1 cellular context compared by ENCODE assay signal in genomic region chr1:160342953-160343869, GRCh38.
TF ChIP-seq lines count a peak whose summit lies in the region.

Gene COPA (minus strand): TSS chr1:160343250. CDS start chr1:160343170, 80 bp downstream.
Gene NCSTN (plus strand): TSS chr1:160343383. CDS start chr1:160343397, 14 bp downstream.

TF ChIP-seq in K562, 482 proteins besides CTCF, POLR2A, EP300 and RAD21 (continued from another document and continues in another):
- TF ChIP-seq, protein P1, sequence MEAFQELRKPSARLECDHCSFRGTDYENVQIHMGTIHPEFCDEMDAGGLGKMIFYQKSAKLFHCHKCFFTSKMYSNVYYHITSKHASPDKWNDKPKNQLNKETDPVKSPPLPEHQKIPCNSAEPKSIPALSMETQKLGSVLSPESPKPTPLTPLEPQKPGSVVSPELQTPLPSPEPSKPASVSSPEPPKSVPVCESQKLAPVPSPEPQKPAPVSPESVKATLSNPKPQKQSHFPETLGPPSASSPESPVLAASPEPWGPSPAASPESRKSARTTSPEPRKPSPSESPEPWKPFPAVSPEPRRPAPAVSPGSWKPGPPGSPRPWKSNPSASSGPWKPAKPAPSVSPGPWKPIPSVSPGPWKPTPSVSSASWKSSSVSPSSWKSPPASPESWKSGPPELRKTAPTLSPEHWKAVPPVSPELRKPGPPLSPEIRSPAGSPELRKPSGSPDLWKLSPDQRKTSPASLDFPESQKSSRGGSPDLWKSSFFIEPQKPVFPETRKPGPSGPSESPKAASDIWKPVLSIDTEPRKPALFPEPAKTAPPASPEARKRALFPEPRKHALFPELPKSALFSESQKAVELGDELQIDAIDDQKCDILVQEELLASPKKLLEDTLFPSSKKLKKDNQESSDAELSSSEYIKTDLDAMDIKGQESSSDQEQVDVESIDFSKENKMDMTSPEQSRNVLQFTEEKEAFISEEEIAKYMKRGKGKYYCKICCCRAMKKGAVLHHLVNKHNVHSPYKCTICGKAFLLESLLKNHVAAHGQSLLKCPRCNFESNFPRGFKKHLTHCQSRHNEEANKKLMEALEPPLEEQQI (IDR thresholded peaks at IDR 0.05): peak; percentile 72; the same call in 1 of the 2 replicates
- TF ChIP-seq MYBL2 (IDR thresholded peaks at IDR 0.05; ENCODE audit: low read depth) (no peak), MYBL2 (CRISPR knock-in tag; IDR thresholded peaks at IDR 0.05; ENCODE audit: borderline replicate concordance) (no peak), BRCA1 (IDR thresholded peaks at IDR 0.05) (no peak), BRCA1 (CRISPR knock-in tag; IDR thresholded peaks at IDR 0.05) (no peak), CREB3L1 (IDR thresholded peaks at IDR 0.05; ENCODE audit: borderline replicate concordance, low read depth) (peak; percentile 99), ZNF717 (CRISPR knock-in tag; IDR thresholded peaks at IDR 0.05) (no peak), NFRKB (IDR thresholded peaks at IDR 0.05; ENCODE audit: low read depth) (peak; percentile 96), RFX1 (IDR thresholded peaks at IDR 0.05) (no peak; the same call in 1 of the 2 replicates), RBM39 (optimal IDR thresholded peaks at IDR 0.05; ENCODE audit: low read depth, low read length) (peak; percentile 14), KLF6 (CRISPR knock-in tag; IDR thresholded peaks at IDR 0.05; ENCODE audit: borderline replicate concordance) (peak; percentile 80; the same call in 1 of the 2 replicates), MYC (IDR thresholded peaks at IDR 0.05; ENCODE audit: low read depth, low read length) (no peak), MYC (CRISPR knock-in tag; IDR thresholded peaks at IDR 0.05; ENCODE audit: borderline replicate concordance, low read depth) (peak; percentile 33; the same call in 1 of the 2 replicates), MBD2 (IDR thresholded peaks at IDR 0.05; ENCODE audit: borderline replicate concordance, low read depth) (peak; percentile 85), ZNF174 (CRISPR knock-in tag; IDR thresholded peaks at IDR 0.05) (no peak), POLR3G (IDR thresholded peaks at IDR 0.05; ENCODE audit: extremely low read depth, insufficient read length, insufficient replicate concordance) (no peak), GABPA (tag; conservative IDR thresholded peaks at IDR 0.05; ENCODE audit: low read depth) (peak; percentile 98), ZNF395 (CRISPR knock-in tag; IDR thresholded peaks at IDR 0.05) (0 out of 2 replicates have a peak, but pooled peaks have one; percentile 30), TAF15 (IDR thresholded peaks at IDR 0.05; ENCODE audit: low read depth, low read length) (no peak), LEF1 (IDR thresholded peaks at IDR 0.05) (0 out of 2 replicates have a peak, but pooled peaks have one; percentile 12), ZNF212 (CRISPR knock-in tag; IDR thresholded peaks at IDR 0.05) (no peak), MAZ (CRISPR knock-in tag; conservative IDR thresholded peaks at IDR 0.05 in 1 of 2, IDR thresholded peaks at IDR 0.05 in 1 of 2) (peak; percentile 90 to 96), ZNF589 (CRISPR knock-in tag; IDR thresholded peaks at IDR 0.05; ENCODE audit: low read depth) (peak; percentile 63), PHF21A (IDR thresholded peaks at IDR 0.05; ENCODE audit: borderline replicate concordance, low read depth) (no peak), OTX1 (CRISPR knock-in tag; IDR thresholded peaks at IDR 0.05) (0 out of 2 replicates have a peak, but pooled peaks have one; percentile 36), NCOA4 (IDR thresholded peaks at IDR 0.05; ENCODE audit: partially characterized antibody) (no peak), ELK3 (CRISPR knock-in tag; IDR thresholded peaks at IDR 0.05) (no peak), NCOR1 (IDR thresholded peaks at IDR 0.05) (peak; percentile 30; the same call in 1 of the 2 replicates), TOE1 (IDR thresholded peaks at IDR 0.05; ENCODE audit: borderline replicate concordance) (peak; percentile 78), TOE1 (CRISPR knock-in tag; IDR thresholded peaks at IDR 0.05; ENCODE audit: borderline replicate concordance, low read depth) (no peak), ZNF76 (CRISPR knock-in tag; IDR thresholded peaks at IDR 0.05; ENCODE audit: borderline replicate concordance) (no peak), PHF20 (IDR thresholded peaks at IDR 0.05; ENCODE audit: partially characterized antibody) (peak; percentile 91), CBX8 (IDR thresholded peaks at IDR 0.05; ENCODE audit: borderline replicate concordance, extremely low read depth, low read depth, low read length, poor library complexity, severe bottlenecking) (no peak), FOXM1 (IDR thresholded peaks at IDR 0.05; ENCODE audit: low read depth) (no peak), FOXM1 (CRISPR knock-in tag; IDR thresholded peaks at IDR 0.05; ENCODE audit: low read depth) (0 out of 2 replicates have a peak, but pooled peaks have one; percentile 12), CBFA2T3 (IDR thresholded peaks at IDR 0.05) (no peak), MAFF (IDR thresholded peaks at IDR 0.05; ENCODE audit: low read length) (no peak), ZNF140 (CRISPR knock-in tag; IDR thresholded peaks at IDR 0.05) (no peak), ZBTB7A (IDR thresholded peaks at IDR 0.05; ENCODE audit: borderline replicate concordance, control insufficient read depth, low read depth, low read length) (peak; percentile 87), PRMT5 (CRISPR knock-in tag; IDR thresholded peaks at IDR 0.05) (no peak), ZNF146 (CRISPR knock-in tag; IDR thresholded peaks at IDR 0.05; ENCODE audit: unreplicated experiment) (no peak)
- TF ChIP-seq, protein P2, sequence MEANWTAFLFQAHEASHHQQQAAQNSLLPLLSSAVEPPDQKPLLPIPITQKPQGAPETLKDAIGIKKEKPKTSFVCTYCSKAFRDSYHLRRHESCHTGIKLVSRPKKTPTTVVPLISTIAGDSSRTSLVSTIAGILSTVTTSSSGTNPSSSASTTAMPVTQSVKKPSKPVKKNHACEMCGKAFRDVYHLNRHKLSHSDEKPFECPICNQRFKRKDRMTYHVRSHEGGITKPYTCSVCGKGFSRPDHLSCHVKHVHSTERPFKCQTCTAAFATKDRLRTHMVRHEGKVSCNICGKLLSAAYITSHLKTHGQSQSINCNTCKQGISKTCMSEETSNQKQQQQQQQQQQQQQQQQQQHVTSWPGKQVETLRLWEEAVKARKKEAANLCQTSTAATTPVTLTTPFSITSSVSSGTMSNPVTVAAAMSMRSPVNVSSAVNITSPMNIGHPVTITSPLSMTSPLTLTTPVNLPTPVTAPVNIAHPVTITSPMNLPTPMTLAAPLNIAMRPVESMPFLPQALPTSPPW (CRISPR knock-in tag; IDR thresholded peaks at IDR 0.05): peak; percentile 73
- TF ChIP-seq, protein P3, sequence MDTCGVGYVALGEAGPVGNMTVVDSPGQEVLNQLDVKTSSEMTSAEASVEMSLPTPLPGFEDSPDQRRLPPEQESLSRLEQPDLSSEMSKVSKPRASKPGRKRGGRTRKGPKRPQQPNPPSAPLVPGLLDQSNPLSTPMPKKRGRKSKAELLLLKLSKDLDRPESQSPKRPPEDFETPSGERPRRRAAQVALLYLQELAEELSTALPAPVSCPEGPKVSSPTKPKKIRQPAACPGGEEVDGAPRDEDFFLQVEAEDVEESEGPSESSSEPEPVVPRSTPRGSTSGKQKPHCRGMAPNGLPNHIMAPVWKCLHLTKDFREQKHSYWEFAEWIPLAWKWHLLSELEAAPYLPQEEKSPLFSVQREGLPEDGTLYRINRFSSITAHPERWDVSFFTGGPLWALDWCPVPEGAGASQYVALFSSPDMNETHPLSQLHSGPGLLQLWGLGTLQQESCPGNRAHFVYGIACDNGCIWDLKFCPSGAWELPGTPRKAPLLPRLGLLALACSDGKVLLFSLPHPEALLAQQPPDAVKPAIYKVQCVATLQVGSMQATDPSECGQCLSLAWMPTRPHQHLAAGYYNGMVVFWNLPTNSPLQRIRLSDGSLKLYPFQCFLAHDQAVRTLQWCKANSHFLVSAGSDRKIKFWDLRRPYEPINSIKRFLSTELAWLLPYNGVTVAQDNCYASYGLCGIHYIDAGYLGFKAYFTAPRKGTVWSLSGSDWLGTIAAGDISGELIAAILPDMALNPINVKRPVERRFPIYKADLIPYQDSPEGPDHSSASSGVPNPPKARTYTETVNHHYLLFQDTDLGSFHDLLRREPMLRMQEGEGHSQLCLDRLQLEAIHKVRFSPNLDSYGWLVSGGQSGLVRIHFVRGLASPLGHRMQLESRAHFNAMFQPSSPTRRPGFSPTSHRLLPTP (IDR thresholded peaks at IDR 0.05; ENCODE audit: borderline replicate concordance, extremely low read depth, insufficient read length): no peak
- TF ChIP-seq, protein P4, sequence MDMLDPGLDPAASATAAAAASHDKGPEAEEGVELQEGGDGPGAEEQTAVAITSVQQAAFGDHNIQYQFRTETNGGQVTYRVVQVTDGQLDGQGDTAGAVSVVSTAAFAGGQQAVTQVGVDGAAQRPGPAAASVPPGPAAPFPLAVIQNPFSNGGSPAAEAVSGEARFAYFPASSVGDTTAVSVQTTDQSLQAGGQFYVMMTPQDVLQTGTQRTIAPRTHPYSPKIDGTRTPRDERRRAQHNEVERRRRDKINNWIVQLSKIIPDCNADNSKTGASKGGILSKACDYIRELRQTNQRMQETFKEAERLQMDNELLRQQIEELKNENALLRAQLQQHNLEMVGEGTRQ (CRISPR knock-in tag; IDR thresholded peaks at IDR 0.05): no peak
- TF ChIP-seq, protein P5, sequence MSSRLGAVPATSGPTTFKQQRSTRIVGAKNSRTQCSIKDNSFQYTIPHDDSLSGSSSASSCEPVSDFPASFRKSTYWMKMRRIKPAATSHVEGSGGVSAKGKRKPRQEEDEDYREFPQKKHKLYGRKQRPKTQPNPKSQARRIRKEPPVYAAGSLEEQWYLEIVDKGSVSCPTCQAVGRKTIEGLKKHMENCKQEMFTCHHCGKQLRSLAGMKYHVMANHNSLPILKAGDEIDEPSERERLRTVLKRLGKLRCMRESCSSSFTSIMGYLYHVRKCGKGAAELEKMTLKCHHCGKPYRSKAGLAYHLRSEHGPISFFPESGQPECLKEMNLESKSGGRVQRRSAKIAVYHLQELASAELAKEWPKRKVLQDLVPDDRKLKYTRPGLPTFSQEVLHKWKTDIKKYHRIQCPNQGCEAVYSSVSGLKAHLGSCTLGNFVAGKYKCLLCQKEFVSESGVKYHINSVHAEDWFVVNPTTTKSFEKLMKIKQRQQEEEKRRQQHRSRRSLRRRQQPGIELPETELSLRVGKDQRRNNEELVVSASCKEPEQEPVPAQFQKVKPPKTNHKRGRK (tag; IDR thresholded peaks at IDR 0.05): no peak
- TF ChIP-seq, protein P6, sequence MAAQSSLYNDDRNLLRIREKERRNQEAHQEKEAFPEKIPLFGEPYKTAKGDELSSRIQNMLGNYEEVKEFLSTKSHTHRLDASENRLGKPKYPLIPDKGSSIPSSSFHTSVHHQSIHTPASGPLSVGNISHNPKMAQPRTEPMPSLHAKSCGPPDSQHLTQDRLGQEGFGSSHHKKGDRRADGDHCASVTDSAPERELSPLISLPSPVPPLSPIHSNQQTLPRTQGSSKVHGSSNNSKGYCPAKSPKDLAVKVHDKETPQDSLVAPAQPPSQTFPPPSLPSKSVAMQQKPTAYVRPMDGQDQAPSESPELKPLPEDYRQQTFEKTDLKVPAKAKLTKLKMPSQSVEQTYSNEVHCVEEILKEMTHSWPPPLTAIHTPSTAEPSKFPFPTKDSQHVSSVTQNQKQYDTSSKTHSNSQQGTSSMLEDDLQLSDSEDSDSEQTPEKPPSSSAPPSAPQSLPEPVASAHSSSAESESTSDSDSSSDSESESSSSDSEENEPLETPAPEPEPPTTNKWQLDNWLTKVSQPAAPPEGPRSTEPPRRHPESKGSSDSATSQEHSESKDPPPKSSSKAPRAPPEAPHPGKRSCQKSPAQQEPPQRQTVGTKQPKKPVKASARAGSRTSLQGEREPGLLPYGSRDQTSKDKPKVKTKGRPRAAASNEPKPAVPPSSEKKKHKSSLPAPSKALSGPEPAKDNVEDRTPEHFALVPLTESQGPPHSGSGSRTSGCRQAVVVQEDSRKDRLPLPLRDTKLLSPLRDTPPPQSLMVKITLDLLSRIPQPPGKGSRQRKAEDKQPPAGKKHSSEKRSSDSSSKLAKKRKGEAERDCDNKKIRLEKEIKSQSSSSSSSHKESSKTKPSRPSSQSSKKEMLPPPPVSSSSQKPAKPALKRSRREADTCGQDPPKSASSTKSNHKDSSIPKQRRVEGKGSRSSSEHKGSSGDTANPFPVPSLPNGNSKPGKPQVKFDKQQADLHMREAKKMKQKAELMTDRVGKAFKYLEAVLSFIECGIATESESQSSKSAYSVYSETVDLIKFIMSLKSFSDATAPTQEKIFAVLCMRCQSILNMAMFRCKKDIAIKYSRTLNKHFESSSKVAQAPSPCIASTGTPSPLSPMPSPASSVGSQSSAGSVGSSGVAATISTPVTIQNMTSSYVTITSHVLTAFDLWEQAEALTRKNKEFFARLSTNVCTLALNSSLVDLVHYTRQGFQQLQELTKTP (IDR thresholded peaks at IDR 0.05; ENCODE audit: low read depth in 1 of 2, partially characterized antibody in 2 of 2): peak in 1 of 2 experiments; percentile 74
- TF ChIP-seq, protein P7, sequence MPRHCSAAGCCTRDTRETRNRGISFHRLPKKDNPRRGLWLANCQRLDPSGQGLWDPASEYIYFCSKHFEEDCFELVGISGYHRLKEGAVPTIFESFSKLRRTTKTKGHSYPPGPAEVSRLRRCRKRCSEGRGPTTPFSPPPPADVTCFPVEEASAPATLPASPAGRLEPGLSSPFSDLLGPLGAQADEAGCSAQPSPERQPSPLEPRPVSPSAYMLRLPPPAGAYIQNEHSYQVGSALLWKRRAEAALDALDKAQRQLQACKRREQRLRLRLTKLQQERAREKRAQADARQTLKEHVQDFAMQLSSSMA (CRISPR knock-in tag; IDR thresholded peaks at IDR 0.05): no peak
